Comparison of ENCODE assay signal across 12 cellular contexts in the genomic region with DNA sequence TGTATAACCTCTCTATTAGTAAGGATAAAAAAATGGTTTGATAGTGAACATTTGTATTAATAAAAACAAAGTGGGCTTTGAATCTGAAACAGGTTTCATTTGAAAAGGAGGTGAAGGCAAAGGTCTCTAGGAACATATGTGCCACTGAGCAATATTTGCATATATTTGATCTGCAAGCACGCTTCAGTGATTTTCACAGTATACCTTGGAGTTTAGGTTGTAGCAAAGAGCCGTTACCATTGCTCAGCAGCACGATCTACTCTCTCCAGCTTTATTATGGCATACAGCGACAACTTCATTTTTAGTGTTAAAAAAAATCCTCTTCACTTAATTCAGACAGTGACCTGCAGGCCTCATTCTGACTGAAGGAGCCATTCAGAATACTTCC.
A peak's percentile ranks its signal among the peaks of the same experiment; 100 is the strongest.
DNase-seq lines count a peak whose midpoint lies in the region; ATAC-seq, FAIRE-seq and TF ChIP-seq lines count a peak whose summit lies in the region.
"Had no signal": no experiment of that assay in that cellular context is flagged by ENCODE, and none has a peak within 500 bp of the region (broad histone marks: within the 10 kb centered on the region; RNA-seq: fewer than 3 reads in every experiment).

No MANE protein-coding gene starts in this region.

- H4K20me1 ChIP-seq in BLaER1 = no peaks in the 10 kb centered on the region

- intact Hi-C loops in sigmoid colon (cut with DNase I) = no loop called here

- no peak for TF ChIP-seq POLR2A in sigmoid colon (IDR thresholded peaks at IDR 0.05)

- H3K36me3 ChIP-seq in BLaER1 (no peaks in the 10 kb centered on the region), SJCRH30 (no peaks in the 10 kb centered on the region), mesodermal cell (ENCODE audit: control insufficient read depth, insufficient read depth, low read length) (no peaks in the 10 kb centered on the region), sigmoid colon (no peaks in the 10 kb centered on the region)

- no peak for TF ChIP-seq EP300 in sigmoid colon (IDR thresholded peaks at IDR 0.05)

- H3K9ac ChIP-seq in BLaER1 = peak overlapping the region; percentile 65; the same call in 1 of the 2 replicates

- DNase-seq in SJCRH30 (no peak), GM19239 (ENCODE audit: insufficient read length, low spot score) (no peak), sigmoid colon (no peak), NOMO-1 treated with dmso at 0.1 percent for 144 hours (lab: John Stamatoyannopoulos, UW; ENCODE audit: unreplicated experiment) (no peak), GM03348 (ENCODE audit: low spot score) (no peak)
- DNase-seq: activated CD4-positive, alpha-beta memory T cell treated with anti-CD3 and anti-CD28 coated beads, Interleukin-2, amount 10 ng/mL, durations not matched to agents 7 days and 5 days; dorsolateral prefrontal cortex; NCI-H446 treated with DMSO at 0.1 percent for 48 hours had no signal

- H3K4me1 ChIP-seq in BLaER1 = peaks cover 45% of the 10 kb centered on the region
- peaks cover 16% of the 10 kb centered on the region for H3K4me1 ChIP-seq in SJCRH30
- peaks cover 36% of the 10 kb centered on the region for H3K4me1 ChIP-seq in mesodermal cell (ENCODE audit: control insufficient read depth, insufficient read depth, low read length, poor library complexity, severe bottlenecking)
- H3K4me1 ChIP-seq in sigmoid colon = peaks cover 0 to 8% (median 0%) of the 10 kb centered on the region in 4 donors

- peaks cover 24% of the 10 kb centered on the region for H3K9me3 ChIP-seq in BLaER1
- no peaks in the 10 kb centered on the region for H3K9me3 ChIP-seq in SJCRH30 (replicated peaks)
- H3K9me3 ChIP-seq in mesodermal cell (ENCODE audit: control insufficient read depth, low read length) = no peaks in the 10 kb centered on the region
- H3K9me3 ChIP-seq in sigmoid colon = no peaks in the 10 kb centered on the region

- H3K4me3 ChIP-seq in BLaER1 = peak overlapping the region; percentile 39; the same call in 1 of the 2 replicates
- H3K4me3 ChIP-seq in SJCRH30 = peak overlapping the region; percentile 36
- no peak overlapping the region for H3K4me3 ChIP-seq in mesodermal cell (ENCODE audit: extremely low read depth, insufficient read depth, low read length, poor library complexity, severe bottlenecking)
- no peak overlapping the region for H3K4me3 ChIP-seq in sigmoid colon

- no peak for TF ChIP-seq CTCF in sigmoid colon (IDR thresholded peaks at IDR 0.05)

- 56 to 79% methylated on average over 3 to 4 of the region's 4 CpGs for WGBS in mesodermal cell (ENCODE audit: insufficient coverage in 2 of 2), 2 experiments
- WGBS in sigmoid colon, 2 donors = 71 to 78% methylated on average over 4 of the region's 4 CpGs

- ATAC-seq in GM19452 (IDR thresholded peaks at IDR 0.05; ENCODE audit: unreplicated experiment) = peak; percentile 46
- ATAC-seq: activated naive CD4-positive, alpha-beta T cell treated with anti-CD3 and anti-CD28 coated beads, Interleukin-2, amount 50 U/mL, for 72 hours had no signal

- H3K27me3 ChIP-seq in BLaER1 (no peaks in the 10 kb centered on the region), SJCRH30 (no peaks in the 10 kb centered on the region), sigmoid colon (no peaks in the 10 kb centered on the region)
- H3K27me3 ChIP-seq: dorsolateral prefrontal cortex had no signal

- no peak for FAIRE-seq in GM19239 (lab: Jason Lieb, UNC)

- H3K4me2 ChIP-seq in BLaER1 = peak overlapping the region; percentile 78

- H3K27ac ChIP-seq in BLaER1 (peak overlapping the region; percentile 73), SJCRH30 (peak overlapping the region; percentile 36; the same call in 1 of the 2 replicates), mesodermal cell (ENCODE audit: low read depth, low read length, severe bottlenecking) (peak overlapping the region; percentile 89), sigmoid colon (peak overlapping the region in 1 of 4 donors; percentile 2)

Comparison
In these comparisons a context has a peak if more than half of its experiments do, and no peak if none do; other contexts are left out.
1. H3K4me3 ChIP-seq: peak in BLaER1 (single experiment) and SJCRH30 (single experiment); none in mesodermal cell (single experiment) and sigmoid colon (0 of 4).